Comparison of ENCODE assay signal across 25 cellular contexts in genomic region chr17:42039794-42040763, GRCh38. TPM values are rescaled to one million over a fixed set of nuclear protein-coding genes. Genes with fewer than 3 reads are reported as not detected.
A peak's percentile ranks its signal among the peaks of the same experiment; 100 is the strongest.
DNase-seq lines count a peak whose midpoint lies in the region; ATAC-seq, FAIRE-seq and TF ChIP-seq lines count a peak whose summit lies in the region.
"Had no signal": no experiment of that assay in that cellular context is flagged by ENCODE, and none has a peak within 500 bp of the region (broad histone marks: within the 10 kb centered on the region; RNA-seq: fewer than 3 reads in every experiment).

No MANE protein-coding gene starts in this region.

- H3K4me2 ChIP-seq in K562 (ENCODE audit: insufficient read depth, low read length), result no peak overlapping the region
- H3K4me2 ChIP-seq: hepatocyte, SK-N-SH had no signal

- no TSS peak for BruUV-seq in K562 (replicated peaks; lab: Mats Ljungman, UMichigan)

- FAIRE-seq in K562 (lab: Jason Lieb, UNC), result no peak
- FAIRE-seq: endometrium, RCC 7860 had no signal

- TF ChIP-seq POLR2A in K562 (conservative IDR thresholded peaks at IDR 0.05), result no peak
- no peak for TF ChIP-seq POLR2A in spleen (IDR thresholded peaks at IDR 0.05)

- DNase-seq in G401 (ENCODE audit: low spot score), result peak; percentile 47
- no peak for DNase-seq in K562 (ENCODE audit: extremely low read depth in 1 of 4, low spot score in 3 of 4)
- peak in 1 of 3 donors; percentile 50 for DNase-seq in right cardiac atrium
- no peak for DNase-seq in spleen
- no peak for DNase-seq in T-helper 2 cell
- no peak for DNase-seq in NCI-H1092 (lab: John Stamatoyannopoulos, UW)
- DNase-seq: activated B cell treated with CpG ODN at 0.5 μM for 24 hours; activated CD4-positive, alpha-beta memory T cell treated with anti-CD3 and anti-CD28 coated beads, Interleukin-2, amount 10 ng/mL, durations not matched to agents 7 days and 5 days; activated naive CD4-positive, alpha-beta T cell treated with Interleukin-2 at 50 U/mL for 16 hours; activated T-cell treated with anti-CD3 and anti-CD28 coated beads for 4 hours; cerebellar nuclear complex; HFFc6; NCI-H1105; NCI-H2081 treated with DMSO at 0.1 percent for 48 hours; NCI-H510A; nucleus accumbens; retina; SK-N-SH; T-helper 9 cell; thyroid gland had no signal

- CTCF ChIA-PET in K562 (lab: Yijun Ruan, JAX; ENCODE audit: low intra/inter-chr PET ratio), result no interaction called here

- H2AFZ ChIP-seq in K562 (ENCODE audit: low read depth, low read length), result no peak overlapping the region
- H2AFZ ChIP-seq: hepatocyte had no signal

- H3K4me1 ChIP-seq in K562 (replicated peaks in 1 of 2; ENCODE audit: control insufficient read depth in 2 of 2, insufficient read depth in 2 of 2, low read length in 2 of 2), result peaks cover 0 to 28% of the 10 kb centered on the region in 2 experiments; a peak in 3 of 5 replicates
- no peaks in the 10 kb centered on the region for H3K4me1 ChIP-seq in right cardiac atrium (ENCODE audit: control insufficient read depth, insufficient read depth, low read length)
- peaks cover 0 to 11% (median 5%) of the 10 kb centered on the region in 6 donors for H3K4me1 ChIP-seq in spleen
- H3K4me1 ChIP-seq: thyroid gland had no signal

- H3K36me3 ChIP-seq in K562 (ENCODE audit: control insufficient read depth, insufficient read depth, low read length), result no peaks in the 10 kb centered on the region
- no peaks in the 10 kb centered on the region for H3K36me3 ChIP-seq in spleen
- H3K36me3 ChIP-seq: thyroid gland had no signal

- ATAC-seq in K562, result no peak
- peak; percentile 24 for ATAC-seq in right cardiac atrium
- ATAC-seq in GM21786 (IDR thresholded peaks at IDR 0.05; ENCODE audit: unreplicated experiment), result no peak

- no peaks in the 10 kb centered on the region for H3K27me3 ChIP-seq in K562 (ENCODE audit: control insufficient read depth in 2 of 2, insufficient read depth in 2 of 2, low read length in 2 of 2)
- H3K27me3 ChIP-seq in right cardiac atrium (ENCODE audit: control insufficient read depth, insufficient read depth), result no peaks in the 10 kb centered on the region
- H3K27me3 ChIP-seq in spleen (replicated peaks in 1 of 7), result peaks cover 0 to 19% (median 0%) of the 10 kb centered on the region in 7 donors
- H3K27me3 ChIP-seq: hepatocyte, thyroid gland had no signal

- no peak for TF ChIP-seq RAD21 in K562 (CRISPR knock-in tag; conservative IDR thresholded peaks at IDR 0.05 in 1 of 2, IDR thresholded peaks at IDR 0.05 in 1 of 2)

- H4K20me1 ChIP-seq in K562 (replicated peaks; ENCODE audit: control insufficient read depth, insufficient read depth, low read length), result no peaks in the 10 kb centered on the region

- TF ChIP-seq CTCF in K562 (IDR thresholded peaks at IDR 0.05 in 2 of 3, conservative IDR thresholded peaks at IDR 0.05 in 1 of 3; ENCODE audit: insufficient read depth in 2 of 3, low read depth in 1 of 3, low read length in 3 of 3), result no peak
- TF ChIP-seq CTCF in spleen (IDR thresholded peaks at IDR 0.05 in 8 of 11, conservative IDR thresholded peaks at IDR 0.05 in 3 of 11), result no peak

- POLR2A ChIA-PET in K562 (lab: Yijun Ruan, JAX), result interaction anchor here (0.6 to 1.9 kb wide), 8 partner anchors 9 to 1733 kb away, joined by 3 to 8 read pairs (median 4); partner anchors contain the start of gene NKIRAS2

- TF ChIP-seq EP300 in K562 (IDR thresholded peaks at IDR 0.05; ENCODE audit: low read length), result no peak

- H3K9me3 ChIP-seq in K562 (replicated peaks; ENCODE audit: control insufficient read depth, insufficient read depth, low read depth, low read length) (no peaks in the 10 kb centered on the region), right cardiac atrium (ENCODE audit: control insufficient read depth, low read length) (no peaks in the 10 kb centered on the region), spleen (no peaks in the 10 kb centered on the region)
- H3K9me3 ChIP-seq: SK-N-SH, thyroid gland had no signal

- H3K9ac ChIP-seq in K562 (ENCODE audit: insufficient read depth in 1 of 2, low read depth in 2 of 2, low read length in 2 of 2), result no peak overlapping the region; a peak in 1 of 4 replicates
- H3K9ac ChIP-seq: SK-N-SH had no signal

- no peak overlapping the region for H3K4me3 ChIP-seq in K562
- H3K4me3 ChIP-seq in right cardiac atrium (ENCODE audit: low read length), result no peak overlapping the region
- peak overlapping the region in 5 of 8 donors; percentile 10 to 46 (median 16) for H3K4me3 ChIP-seq in spleen
- H3K4me3 ChIP-seq: hepatocyte, thyroid gland had no signal

- no peaks in the 10 kb centered on the region for H3K79me2 ChIP-seq in K562 (ENCODE audit: control insufficient read depth, insufficient read depth, low read length)
- H3K79me2 ChIP-seq: hepatocyte had no signal

- 70% methylated on average over 40 of the region's 77 CpGs for WGBS in K562 (ENCODE audit: insufficient coverage, low coverage, missing lambda C conversion rate)
- 40% methylated on average over 77 of the region's 77 CpGs for WGBS in right cardiac atrium
- 35 to 63% (median 48%) methylated on average over 21 to 77 of the region's 77 CpGs for WGBS in spleen, 5 donors

- intact Hi-C loops in K562 (cut with micrococcal nuclease) (no loop called here), right cardiac atrium (cut with DNase I) (no loop called here), spleen (cut with DNase I; ENCODE audit: low total_unique reads) (no loop called here)

- H3K9me1 ChIP-seq in K562 (ENCODE audit: control insufficient read depth, insufficient read depth, low read length), result no peaks in the 10 kb centered on the region

- H3K27ac ChIP-seq in K562 (ENCODE audit: extremely low read depth, low read depth, low read length) (no peak overlapping the region), right cardiac atrium (ENCODE audit: low read length) (no peak overlapping the region), spleen (no peak overlapping the region)
- H3K27ac ChIP-seq: hepatocyte, thyroid gland had no signal

- in situ Hi-C loops in G401 (cut with HindIII; ENCODE audit: low sequenced_read_pairs), result no loop called here
- in situ Hi-C loops in K562 (cut with MboI), result no loop called here

RNA-seq across cellular contexts. Expression of gene C17orf113, which starts 10.3 kb away (rescaled TPM):
- 1.7 and 2.3 TPM in 2 replicates for total RNA-seq in G401 (2014; rRNA removed; shearing (Covaris generic))
- 0.88 and 2.5 TPM in 2 replicates for total RNA-seq in K562 (2011; cell fraction: chromatin; rRNA removed; ENCODE audit: low replicate concordance)
- total RNA-seq in K562 (2011; cell fraction: nucleolus; rRNA removed), result 1.8 and 2.0 TPM in 2 replicates
- total RNA-seq in K562 (2011; cell fraction: nucleoplasm; rRNA removed), result 0.95 and 1.2 TPM in 2 replicates
- 0.78 and 0.86 TPM in 2 replicates for total RNA-seq in K562 (2014; rRNA removed)
- total RNA-seq in K562 (2014; rRNA removed; fragmentation: Illumina TruSeq; extraction: Trizol), result 0.22 and 0.29 TPM in 2 replicates
- total RNA-seq in K562 (2015; rRNA removed; fragmentation: Illumina TruSeq; extraction: Trizol), result 0.29 and 0.34 TPM in 2 replicates
- 1.1 and 1.2 TPM in 2 replicates for total RNA-seq in K562 (2021)
- polyA plus RNA-seq in K562 (2011; rRNA removed), result 0.49 and 0.55 TPM in 2 replicates
- 0.56 and 0.91 TPM in 2 replicates for polyA plus RNA-seq in K562 (2011; cell fraction: cytosol; rRNA removed)
- polyA plus RNA-seq in K562 (2011; cell fraction: nucleus; rRNA removed), result 0.65 and 1.1 TPM in 2 replicates
- 0.86 and 1.8 TPM in 2 replicates for polyA plus RNA-seq in K562 (2012)
- 0.31 and 0.61 TPM in 2 replicates for polyA plus RNA-seq in K562 (2014; fragmentation: Illumina TruSeq; extraction: Trizol)
- polyA plus RNA-seq in K562 (2014; fragmentation: Nextera tagmentation; extraction: Ambion mirVana), result under 1 TPM; 0.10 to 0.17 TPM
- polyA plus RNA-seq in K562 (2014; rRNA removed), result 0.38 and 0.71 TPM in 2 replicates
- 0.09 and 0.35 TPM in 2 replicates for polyA minus RNA-seq in K562 (2011; rRNA and poly(A)+ RNA removed)
- polyA minus RNA-seq in K562 (2011; cell fraction: cytosol; rRNA and poly(A)+ RNA removed), result 0.64 and 0.67 TPM in 2 replicates
- polyA minus RNA-seq in K562 (2011; cell fraction: nucleus; rRNA and poly(A)+ RNA removed), result 0.22 and 0.27 TPM in 2 replicates
- total RNA-seq in right cardiac atrium, result 1 to 10 TPM in 1 of 4 donors, under 1 TPM in 3; 0.60 to 1.2 (median 0.66) TPM
- polyA plus RNA-seq in right cardiac atrium, result 0.91 TPM
- 1 to 10 TPM in 2 of 7 donors, under 1 TPM in 5; 0.43 to 1.6 (median 0.85) TPM for total RNA-seq in spleen
- polyA plus RNA-seq in spleen, result under 1 TPM; 0.35 to 0.51 (median 0.43) TPM

RNA-seq across cellular contexts. Expression of gene NKIRAS2, which starts 20.2 kb away (rescaled TPM):
- 42.6 and 65.5 TPM in 2 replicates for total RNA-seq in G401 (2014; rRNA removed; shearing (Covaris generic))
- 17.2 and 40.4 TPM in 2 replicates for total RNA-seq in K562 (2011; cell fraction: chromatin; rRNA removed; ENCODE audit: low replicate concordance)
- total RNA-seq in K562 (2011; cell fraction: nucleolus; rRNA removed), result 28.6 and 34.4 TPM in 2 replicates
- total RNA-seq in K562 (2011; cell fraction: nucleoplasm; rRNA removed), result 33.1 and 41.8 TPM in 2 replicates
- total RNA-seq in K562 (2014; rRNA removed), result 64.6 and 66.9 TPM in 2 replicates
- 17.9 and 18.7 TPM in 2 replicates for total RNA-seq in K562 (2014; rRNA removed; fragmentation: Illumina TruSeq; extraction: Trizol)
- 22.1 and 23.1 TPM in 2 replicates for total RNA-seq in K562 (2015; rRNA removed; fragmentation: Illumina TruSeq; extraction: Trizol)
- 37.8 and 45.5 TPM in 2 replicates for total RNA-seq in K562 (2021)
- 29.8 and 36.2 TPM in 2 replicates for polyA plus RNA-seq in K562 (2011; rRNA removed)
- 39.9 and 51.1 TPM in 2 replicates for polyA plus RNA-seq in K562 (2011; cell fraction: cytosol; rRNA removed)
- polyA plus RNA-seq in K562 (2011; cell fraction: nucleus; rRNA removed), result 23.3 and 30.8 TPM in 2 replicates
- polyA plus RNA-seq in K562 (2012), result 35.4 and 103 TPM in 2 replicates
- polyA plus RNA-seq in K562 (2014; fragmentation: Illumina TruSeq; extraction: Trizol), result 60.7 and 65.5 TPM in 2 replicates
- polyA plus RNA-seq in K562 (2014; fragmentation: Nextera tagmentation; extraction: Ambion mirVana), result 10 to 100 TPM; 10.1 to 14.6 TPM
- polyA plus RNA-seq in K562 (2014; rRNA removed), result 58.7 and 68.6 TPM in 2 replicates
- polyA minus RNA-seq in K562 (2011; rRNA and poly(A)+ RNA removed), result 18.3 and 23.9 TPM in 2 replicates
- polyA minus RNA-seq in K562 (2011; cell fraction: cytosol; rRNA and poly(A)+ RNA removed), result 18.9 and 19.3 TPM in 2 replicates
- 10.6 and 14.3 TPM in 2 replicates for polyA minus RNA-seq in K562 (2011; cell fraction: nucleus; rRNA and poly(A)+ RNA removed)
- 10 to 100 TPM; 39.1 to 47.9 (median 40.4) TPM for total RNA-seq in right cardiac atrium
- polyA plus RNA-seq in right cardiac atrium, result 53.9 TPM
- total RNA-seq in spleen, result 10 to 100 TPM; 20.7 to 38.8 (median 25.2) TPM
- polyA plus RNA-seq in spleen, result 10 to 100 TPM; 11.3 to 20.3 (median 12.4) TPM

RNA-seq across cellular contexts. Expression of gene DNAJC7, which starts 22.8 kb away (rescaled TPM):
- 148 and 158 TPM in 2 replicates for total RNA-seq in G401 (2014; rRNA removed; shearing (Covaris generic))
- 180 and 244 TPM in 2 replicates for total RNA-seq in K562 (2011; cell fraction: chromatin; rRNA removed; ENCODE audit: low replicate concordance)
- total RNA-seq in K562 (2011; cell fraction: nucleolus; rRNA removed), result 111 and 117 TPM in 2 replicates
- total RNA-seq in K562 (2011; cell fraction: nucleoplasm; rRNA removed), result 168 and 236 TPM in 2 replicates
- total RNA-seq in K562 (2014; rRNA removed), result 145 and 157 TPM in 2 replicates
- total RNA-seq in K562 (2014; rRNA removed; fragmentation: Illumina TruSeq; extraction: Trizol), result 262 and 288 TPM in 2 replicates
- total RNA-seq in K562 (2015; rRNA removed; fragmentation: Illumina TruSeq; extraction: Trizol), result 191 and 206 TPM in 2 replicates
- 149 and 153 TPM in 2 replicates for total RNA-seq in K562 (2021)
- 75.6 and 120 TPM in 2 replicates for polyA plus RNA-seq in K562 (2011; rRNA removed)
- 29.9 and 31.1 TPM in 2 replicates for polyA plus RNA-seq in K562 (2011; cell fraction: cytosol; rRNA removed)
- polyA plus RNA-seq in K562 (2011; cell fraction: nucleus; rRNA removed), result 49.5 and 50.7 TPM in 2 replicates
- 172 and 176 TPM in 2 replicates for polyA plus RNA-seq in K562 (2012)
- polyA plus RNA-seq in K562 (2014; fragmentation: Illumina TruSeq; extraction: Trizol), result 206 and 239 TPM in 2 replicates
- polyA plus RNA-seq in K562 (2014; fragmentation: Nextera tagmentation; extraction: Ambion mirVana), result 10 to 100 TPM; 85.8 to 94.3 TPM
- polyA plus RNA-seq in K562 (2014; rRNA removed), result 148 and 173 TPM in 2 replicates
- 82.6 and 112 TPM in 2 replicates for polyA minus RNA-seq in K562 (2011; rRNA and poly(A)+ RNA removed)
- 46.2 and 60.0 TPM in 2 replicates for polyA minus RNA-seq in K562 (2011; cell fraction: cytosol; rRNA and poly(A)+ RNA removed)
- 49.0 and 75.2 TPM in 2 replicates for polyA minus RNA-seq in K562 (2011; cell fraction: nucleus; rRNA and poly(A)+ RNA removed)
- total RNA-seq in right cardiac atrium, result 10 to 100 TPM; 56.2 to 81.5 (median 65.3) TPM
- polyA plus RNA-seq in right cardiac atrium, result 60.7 TPM
- 100 to 1,000 TPM in 1 of 7 donors, 10 to 100 TPM in 6; 60.6 to 108 (median 90.4) TPM for total RNA-seq in spleen
- 10 to 100 TPM; 68.5 to 75.7 (median 71.6) TPM for polyA plus RNA-seq in spleen

RNA-seq across cellular contexts. Expression of gene ZNF385C, which starts 58.2 kb away (rescaled TPM):
- total RNA-seq in G401 (2014; rRNA removed; shearing (Covaris generic)), result 1.8 and 1.9 TPM in 2 replicates
- 0.44 and 0.86 TPM in 2 replicates for total RNA-seq in K562 (2011; cell fraction: chromatin; rRNA removed; ENCODE audit: low replicate concordance)
- total RNA-seq in K562 (2011; cell fraction: nucleolus; rRNA removed), result 0.79 and 0.83 TPM in 2 replicates
- total RNA-seq in K562 (2011; cell fraction: nucleoplasm; rRNA removed), result 0.73 and 1.5 TPM in 2 replicates
- total RNA-seq in K562 (2014; rRNA removed) (0.20 TPM in 1 of 2 replicates, not detected in the other), K562 (2014; rRNA removed; fragmentation: Illumina TruSeq; extraction: Trizol) (0.16 and 0.25 TPM in 2 replicates), K562 (2015; rRNA removed; fragmentation: Illumina TruSeq; extraction: Trizol) (0.08 and 0.11 TPM in 2 replicates), K562 (2021) (0.22 and 0.34 TPM in 2 replicates), right cardiac atrium (under 1 TPM in 3 of 4 donors, not detected in 1; 0.29 to 0.42 (median 0.31) TPM), spleen (under 1 TPM in 5 of 7 donors, not detected in 2; 0.17 to 0.60 (median 0.44) TPM)
- polyA plus RNA-seq in K562 (2011; rRNA removed) (0.35 and 0.42 TPM in 2 replicates), K562 (2014; fragmentation: Illumina TruSeq; extraction: Trizol) (0.28 and 0.29 TPM in 2 replicates), K562 (2014; fragmentation: Nextera tagmentation; extraction: Ambion mirVana) (under 1 TPM; 0.03 to 0.04 TPM), K562 (2014; rRNA removed) (0.15 and 0.74 TPM in 2 replicates), right cardiac atrium (0.32 TPM), spleen (under 1 TPM; 0.26 to 0.46 (median 0.38) TPM)
- polyA plus RNA-seq in K562 (2011; cell fraction: cytosol; rRNA removed), result 0.48 and 0.63 TPM in 2 replicates
- polyA plus RNA-seq in K562 (2011; cell fraction: nucleus; rRNA removed), result 0.80 and 0.84 TPM in 2 replicates
- polyA plus RNA-seq in K562 (2012), result 0.25 and 1.9 TPM in 2 replicates
- polyA minus RNA-seq in K562 (2011; rRNA and poly(A)+ RNA removed), result 0.11 and 0.18 TPM in 2 replicates
- not detected in 2 replicates for polyA minus RNA-seq in K562 (2011; cell fraction: cytosol; rRNA and poly(A)+ RNA removed)
- not detected in 2 replicates for polyA minus RNA-seq in K562 (2011; cell fraction: nucleus; rRNA and poly(A)+ RNA removed)
- total RNA-seq: activated CD4-positive, alpha-beta memory T cell treated with anti-CD3 and anti-CD28 coated beads, Interleukin-2, amount 10 ng/mL, durations not matched to agents 7 days and 5 days; HFFc6; lung microvascular endothelial cell had no signal

Comparison
In these comparisons a context has a peak if more than half of its experiments do, and no peak if none do; other contexts are left out.
1. ATAC-seq: peak in right cardiac atrium (2 of 2); none in K562 (single experiment) and GM21786 (single experiment).
2. H3K4me3 ChIP-seq: peak in spleen (5 of 8); none in K562 (single experiment) and right cardiac atrium (single experiment).